20 cellular contexts compared by ENCODE assay signal in the genomic region with DNA sequence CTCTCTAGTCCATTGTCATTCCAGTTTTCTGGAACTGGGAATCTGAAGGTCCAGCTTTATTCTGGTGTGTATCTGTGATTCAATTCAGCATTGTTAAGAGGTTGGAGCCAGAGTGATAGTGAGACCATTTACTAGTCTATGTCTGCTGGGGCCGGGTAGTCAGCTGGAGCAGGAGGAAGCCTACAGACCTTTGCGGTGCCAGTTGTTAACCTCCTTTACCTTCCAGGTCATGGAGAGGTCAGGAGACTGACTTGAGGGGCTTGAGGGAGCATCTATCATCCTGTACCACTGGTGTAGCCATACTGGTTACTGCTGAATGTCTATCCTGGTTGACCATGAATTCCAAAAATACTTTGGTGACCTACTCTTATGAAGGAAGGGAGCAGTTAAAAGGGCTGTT. TPM values are rescaled to one million over a fixed set of nuclear protein-coding genes. Genes with fewer than 3 reads are reported as not detected.
DNase-seq lines count a peak whose midpoint lies in the region; ATAC-seq and TF ChIP-seq lines count a peak whose summit lies in the region.
"Had no signal": no experiment of that assay in that cellular context is flagged by ENCODE, and none has a peak within 500 bp of the region (broad histone marks: within the 10 kb centered on the region; RNA-seq: fewer than 3 reads in every experiment).

No MANE protein-coding gene starts in this region.

- DNase-seq in activated CD8-positive, alpha-beta memory T cell treated with anti-CD3 and anti-CD28 coated beads, Interleukin-2, amount 10 ng/mL, durations not matched to agents 7 days and 5 days, result no peak
- no peak for DNase-seq in activated CD8-positive, alpha-beta memory T cell treated with anti-CD3 and anti-CD28 coated beads for 24 hours
- no peak for DNase-seq in T-helper 2 cell treated with Interferon-gamma antibody and Interleukin-4, amounts not matched to agents 5 μg/mL and 100 μg/mL, for 36 hours (ENCODE audit: low spot score)
- no peak for DNase-seq in esophagus muscularis mucosa (ENCODE audit: extremely low spot score)
- DNase-seq in stimulated activated naive CD8-positive, alpha-beta T cell treated with anti-CD3 and anti-CD28 coated beads, Interleukin-15, amount 100 ng/mL, for 72 hours, result no peak
- no peak for DNase-seq in NCI-H1436 treated with DMSO at 0.1 percent for 48 hours (lab: John Stamatoyannopoulos, UW)
- no peak for DNase-seq in T-helper 9 cell
- DNase-seq in G401 (ENCODE audit: low spot score), result no peak
- DNase-seq: activated B cell treated with CpG ODN at 0.5 μM for 24 hours; activated gamma-delta T cell; foreskin keratinocyte; KG1; mammary epithelial cell; NCI-H2171 treated with DMSO at 0.1 percent for 48 hours; NCI-H526; stimulated activated CD4-positive, alpha-beta T cell treated with anti-CD3 and anti-CD28 coated beads, Interleukin-4, amount 100 ng/mL, for 24 hours; upper lobe of right lung had no signal

- no peaks in the 10 kb centered on the region for H3K27me3 Mint-ChIP-seq in activated CD8-positive, alpha-beta memory T cell treated with anti-CD3 and anti-CD28 coated beads, Interleukin-2, amount 10 ng/mL, durations not matched to agents 7 days and 5 days
- no peaks in the 10 kb centered on the region for H3K27me3 Mint-ChIP-seq in T-helper 2 cell treated with Interferon-gamma antibody and Interleukin-4, amounts not matched to agents 5 μg/mL and 100 μg/mL, for 36 hours (ENCODE audit: low read depth)
- no peaks in the 10 kb centered on the region for H3K27me3 Mint-ChIP-seq in stimulated activated naive CD8-positive, alpha-beta T cell treated with anti-CD3 and anti-CD28 coated beads, Interleukin-15, amount 100 ng/mL, for 72 hours
- H3K27me3 Mint-ChIP-seq: central memory CD8-positive, alpha-beta T cell had no signal

- in situ Hi-C loops in G401 (cut with HindIII; ENCODE audit: low sequenced_read_pairs), result no loop called here

- 83% methylated on average over 2 of the region's 2 CpGs for WGBS in esophagus muscularis mucosa

- no peak for ATAC-seq in activated CD8-positive, alpha-beta memory T cell treated with anti-CD3 and anti-CD28 coated beads, Interleukin-2, amount 10 ng/mL, durations not matched to agents 7 days and 5 days
- no peak for ATAC-seq in stimulated activated naive CD8-positive, alpha-beta T cell treated with anti-CD3 and anti-CD28 coated beads, Interleukin-15, amount 100 ng/mL, for 72 hours
- ATAC-seq: A549, foreskin keratinocyte, upper lobe of right lung had no signal

- H3K4me1 ChIP-seq in esophagus muscularis mucosa, result peaks cover 28 to 45% (median 40%) of the 10 kb centered on the region in 4 donors
- H3K4me1 ChIP-seq: A549, foreskin keratinocyte, upper lobe of right lung had no signal

- CTCF ChIA-PET in activated CD8-positive, alpha-beta memory T cell treated with anti-CD3 and anti-CD28 coated beads, Interleukin-2, amount 10 ng/mL, durations not matched to agents 7 days and 5 days (lab: Charles Lee), result no interaction called here

- H3K4me3 ChIP-seq in esophagus muscularis mucosa, result no peak overlapping the region
- H3K4me3 ChIP-seq: A549, upper lobe of right lung had no signal

- H3K9me3 ChIP-seq in esophagus muscularis mucosa, result no peaks in the 10 kb centered on the region
- H3K9me3 ChIP-seq: A549, upper lobe of right lung had no signal

- no peak for TF ChIP-seq CTCF in esophagus muscularis mucosa (IDR thresholded peaks at IDR 0.05)

- peak overlapping the region; percentile 78 to 86 (median 81) for H3K27ac ChIP-seq in esophagus muscularis mucosa (replicated peaks in 1 of 4)
- H3K27ac ChIP-seq: A549, foreskin keratinocyte, upper lobe of right lung had no signal

- intact Hi-C loops in esophagus muscularis mucosa (cut with DNase I), result loop anchor here (5.0 kb wide), 1 partner anchor 249 kb away; no protein-coding TSS in a partner anchor

- no peak for TF ChIP-seq POLR2A in esophagus muscularis mucosa (IDR thresholded peaks at IDR 0.05; ENCODE audit: low read depth)

- no peaks in the 10 kb centered on the region for H3K36me3 ChIP-seq in esophagus muscularis mucosa
- H3K36me3 ChIP-seq: upper lobe of right lung had no signal

- no peaks in the 10 kb centered on the region for H3K9me3 Mint-ChIP-seq in activated CD8-positive, alpha-beta memory T cell treated with anti-CD3 and anti-CD28 coated beads, Interleukin-2, amount 10 ng/mL, durations not matched to agents 7 days and 5 days (ENCODE audit: low read depth)
- peaks cover 6% of the 10 kb centered on the region for H3K9me3 Mint-ChIP-seq in T-helper 2 cell treated with Interferon-gamma antibody and Interleukin-4, amounts not matched to agents 5 μg/mL and 100 μg/mL, for 36 hours
- peaks cover 0 to 11% of the 10 kb centered on the region in 2 donors for H3K9me3 Mint-ChIP-seq in stimulated activated naive CD8-positive, alpha-beta T cell treated with anti-CD3 and anti-CD28 coated beads, Interleukin-15, amount 100 ng/mL, for 72 hours
- H3K9me3 Mint-ChIP-seq: activated B cell treated with CpG ODN at 0.5 μM for 24 hours; central memory CD8-positive, alpha-beta T cell had no signal

- TF ChIP-seq EP300 in esophagus muscularis mucosa (IDR thresholded peaks at IDR 0.05), result no peak

- H3K27me3 ChIP-seq in esophagus muscularis mucosa, result no peaks in the 10 kb centered on the region
- H3K27me3 ChIP-seq: foreskin keratinocyte, upper lobe of right lung had no signal

- H3K4me1 Mint-ChIP-seq in activated CD8-positive, alpha-beta memory T cell treated with anti-CD3 and anti-CD28 coated beads, Interleukin-2, amount 10 ng/mL, durations not matched to agents 7 days and 5 days, result peaks cover 31% of the 10 kb centered on the region
- H3K4me1 Mint-ChIP-seq in T-helper 2 cell treated with Interferon-gamma antibody and Interleukin-4, amounts not matched to agents 5 μg/mL and 100 μg/mL, for 36 hours (ENCODE audit: low read depth), result peaks cover 58% of the 10 kb centered on the region
- H3K4me1 Mint-ChIP-seq in stimulated activated naive CD8-positive, alpha-beta T cell treated with anti-CD3 and anti-CD28 coated beads, Interleukin-15, amount 100 ng/mL, for 72 hours, result peaks cover 25% of the 10 kb centered on the region
- H3K4me1 Mint-ChIP-seq: activated B cell treated with CpG ODN at 0.5 μM for 24 hours, B cell had no signal

- peaks cover 4% of the 10 kb centered on the region for H3K36me3 Mint-ChIP-seq in activated CD8-positive, alpha-beta memory T cell treated with anti-CD3 and anti-CD28 coated beads, Interleukin-2, amount 10 ng/mL, durations not matched to agents 7 days and 5 days
- peaks cover 4% of the 10 kb centered on the region for H3K36me3 Mint-ChIP-seq in T-helper 2 cell treated with Interferon-gamma antibody and Interleukin-4, amounts not matched to agents 5 μg/mL and 100 μg/mL, for 36 hours (ENCODE audit: low read depth)

- H3K4me3 Mint-ChIP-seq in activated CD8-positive, alpha-beta memory T cell treated with anti-CD3 and anti-CD28 coated beads, Interleukin-2, amount 10 ng/mL, durations not matched to agents 7 days and 5 days, result no peak overlapping the region
- peak overlapping the region; percentile 58 for H3K4me3 Mint-ChIP-seq in T-helper 2 cell treated with Interferon-gamma antibody and Interleukin-4, amounts not matched to agents 5 μg/mL and 100 μg/mL, for 36 hours
- H3K4me3 Mint-ChIP-seq in stimulated activated naive CD8-positive, alpha-beta T cell treated with anti-CD3 and anti-CD28 coated beads, Interleukin-15, amount 100 ng/mL, for 72 hours, result peak overlapping the region; percentile 3 to 69
- H3K4me3 Mint-ChIP-seq: activated B cell treated with CpG ODN at 0.5 μM for 24 hours; B cell; central memory CD8-positive, alpha-beta T cell had no signal

- peak overlapping the region; percentile 80 for H3K27ac Mint-ChIP-seq in activated CD8-positive, alpha-beta memory T cell treated with anti-CD3 and anti-CD28 coated beads, Interleukin-2, amount 10 ng/mL, durations not matched to agents 7 days and 5 days
- H3K27ac Mint-ChIP-seq in T-helper 2 cell treated with Interferon-gamma antibody and Interleukin-4, amounts not matched to agents 5 μg/mL and 100 μg/mL, for 36 hours, result peak overlapping the region; percentile 72
- peak overlapping the region in 1 of 2 donors; percentile 96 for H3K27ac Mint-ChIP-seq in stimulated activated naive CD8-positive, alpha-beta T cell treated with anti-CD3 and anti-CD28 coated beads, Interleukin-15, amount 100 ng/mL, for 72 hours
- H3K27ac Mint-ChIP-seq: activated B cell treated with CpG ODN at 0.5 μM for 24 hours, B cell had no signal

RNA-seq across cellular contexts. Expression of gene CSTF2T, which starts 9.2 kb away (rescaled TPM):
- total RNA-seq in activated CD8-positive, alpha-beta memory T cell treated with anti-CD3 and anti-CD28 coated beads, Interleukin-2, amount 10 ng/mL, durations not matched to agents 7 days and 5 days, result 10 to 100 TPM; 36.9 to 39.3 TPM
- 10 to 100 TPM; 18.3 to 35.1 (median 25.5) TPM for total RNA-seq in esophagus muscularis mucosa
- total RNA-seq in G401 (2014; rRNA removed; shearing (Covaris generic)), result 21.4 and 21.6 TPM in 2 replicates
